20 cellular contexts compared by ENCODE assay signal in the genomic region with DNA sequence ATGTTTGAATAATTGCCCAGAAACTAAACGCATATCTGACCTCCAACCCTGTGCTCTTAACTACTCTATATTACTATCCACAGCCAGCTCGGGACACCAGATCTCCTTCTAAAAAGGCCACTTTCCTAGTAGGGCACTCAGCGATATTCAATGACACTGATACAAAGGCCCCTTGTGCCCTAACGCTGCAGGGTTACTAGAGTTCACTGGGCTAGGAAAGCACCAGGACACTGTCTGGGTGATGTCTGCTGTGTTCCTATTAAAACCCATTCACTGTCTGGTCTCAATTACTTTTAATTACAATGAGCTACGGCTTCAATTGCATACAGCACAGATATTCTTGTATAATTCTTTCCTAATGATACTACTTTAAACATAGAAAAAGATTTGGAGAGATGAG.
A peak's percentile ranks its signal among the peaks of the same experiment; 100 is the strongest.
DNase-seq lines count a peak whose midpoint lies in the region; ATAC-seq, FAIRE-seq and TF ChIP-seq lines count a peak whose summit lies in the region.
"Had no signal": no experiment of that assay in that cellular context is flagged by ENCODE, and none has a peak within 500 bp of the region (broad histone marks: within the 10 kb centered on the region; RNA-seq: fewer than 3 reads in every experiment).

No MANE protein-coding gene starts in this region.

- no peak overlapping the region for H3K9ac ChIP-seq in H1 (replicated peaks in 1 of 4; ENCODE audit: extremely low read depth in 1 of 4, low read depth in 3 of 4, low read length in 3 of 4)
- H3K9ac ChIP-seq: BLaER1 treated with 17β-estradiol and CSF1 and Interleukin-3, amounts not matched to agents 10 nM and 100 nM had no signal

- no peak overlapping the region for H3K23ac ChIP-seq in H1 (ENCODE audit: insufficient read length)

- H3K27me3 ChIP-seq in H1 (replicated peaks in 1 of 4; ENCODE audit: control insufficient read depth in 3 of 4, extremely low read depth in 1 of 4, insufficient read depth in 3 of 4, low read length in 3 of 4) (no peaks in the 10 kb centered on the region), esophagus squamous epithelium (no peaks in the 10 kb centered on the region)
- H3K27me3 ChIP-seq: BLaER1 treated with 17β-estradiol and CSF1 and Interleukin-3, amounts not matched to agents 10 nM and 100 nM had no signal

- no peak overlapping the region for H4K5ac ChIP-seq in H1 (ENCODE audit: insufficient read length, low read depth, low read length)

- H3K18ac ChIP-seq in H1 (ENCODE audit: extremely low read depth, low read length), result no peak overlapping the region

- no peak for TF ChIP-seq RAD21 in H1 (IDR thresholded peaks at IDR 0.05 in 1 of 2, conservative IDR thresholded peaks at IDR 0.05 in 1 of 2; ENCODE audit: low read depth in 2 of 2, low read length in 2 of 2)

- H3K9me3 ChIP-seq in H1 (ENCODE audit: insufficient read depth in 2 of 2, low read depth in 1 of 2, low read length in 1 of 2) (no peaks in the 10 kb centered on the region), mucosa of descending colon (no peaks in the 10 kb centered on the region), esophagus squamous epithelium (no peaks in the 10 kb centered on the region)
- H3K9me3 ChIP-seq: BLaER1 treated with 17β-estradiol and CSF1 and Interleukin-3, amounts not matched to agents 10 nM and 100 nM had no signal

- H3K79me2 ChIP-seq in H1 (ENCODE audit: control insufficient read depth in 1 of 2, insufficient read depth in 2 of 2, low read length in 2 of 2), result no peaks in the 10 kb centered on the region

- peaks cover 13% of the 10 kb centered on the region for H3K9me3 Mint-ChIP-seq in osteocyte (ENCODE audit: unreplicated experiment)
- H3K9me3 Mint-ChIP-seq: H9 had no signal

- no peak overlapping the region for H4K91ac ChIP-seq in H1 (replicated peaks; ENCODE audit: insufficient read length, low read length)

- POLR2A ChIA-PET in H1 (lab: Charles Lee; ENCODE audit: partially characterized antibody), result no interaction called here

- H2BK15ac ChIP-seq in H1 (ENCODE audit: low read length), result no peak overlapping the region

- WGBS in H1 (ENCODE audit: extremely low coverage in 1 of 2, insufficient coverage in 1 of 2, insufficient read length in 1 of 2, insufficient replicate concordance in 2 of 2, low coverage in 1 of 2, low lambda C conversion rate in 2 of 2, missing lambda C conversion rate in 1 of 2), 2 experiments, result 76% methylated on average over 5 of the region's 5 CpGs; no CpG with 5 or more reads in 1 of the 2 experiments
- WGBS in esophagus squamous epithelium, 2 donors, result 64 to 72% methylated on average over 5 of the region's 5 CpGs

- no peaks in the 10 kb centered on the region for H3K4me1 Mint-ChIP-seq in osteocyte (ENCODE audit: unreplicated experiment)

- peak overlapping the region; percentile 20 for H3K4me3 Mint-ChIP-seq in osteocyte (ENCODE audit: unreplicated experiment)
- H3K4me3 Mint-ChIP-seq: CD8-positive, alpha-beta T cell; H9; HFFc6 had no signal

- TF ChIP-seq CTCF in H1 (IDR thresholded peaks at IDR 0.05; ENCODE audit: control extremely low read depth in 1 of 3, insufficient read depth in 1 of 3, low read depth in 1 of 3, low read length in 3 of 3) (no peak), osteocyte (IDR thresholded peaks at IDR 0.05) (no peak), mucosa of descending colon (IDR thresholded peaks at IDR 0.05) (no peak), esophagus squamous epithelium (IDR thresholded peaks at IDR 0.05) (no peak)

- H4K8ac ChIP-seq in H1 (ENCODE audit: extremely low read depth, insufficient read depth, low read length), result no peak overlapping the region

- no peaks in the 10 kb centered on the region for H3K27me3 Mint-ChIP-seq in osteocyte (ENCODE audit: unreplicated experiment)

- no peak overlapping the region for H3K27ac Mint-ChIP-seq in osteocyte (ENCODE audit: unreplicated experiment)
- H3K27ac Mint-ChIP-seq: CD8-positive, alpha-beta T cell; H9; HFFc6 had no signal

- FAIRE-seq in H1 (lab: Jason Lieb, UNC), result no peak
- no peak for FAIRE-seq in H54 (lab: Jason Lieb, UNC)
- FAIRE-seq: GM12891 had no signal

- no peak overlapping the region for H2BK20ac ChIP-seq in H1 (ENCODE audit: low read length)

- no peak overlapping the region for H3K14ac ChIP-seq in H1 (ENCODE audit: insufficient read length)

- H2BK12ac ChIP-seq in H1 (ENCODE audit: low read depth, low read length), result no peak overlapping the region

- no peak for TF ChIP-seq POLR2A in H1 (IDR thresholded peaks at IDR 0.05; ENCODE audit: control extremely low read depth in 1 of 2, low read depth in 2 of 2, low read length in 2 of 2)
- no peak for TF ChIP-seq POLR2A in H54 (IDR thresholded peaks at IDR 0.05; ENCODE audit: low read depth, low read length)
- no peak for TF ChIP-seq POLR2A in esophagus squamous epithelium (IDR thresholded peaks at IDR 0.05)

- no peaks in the 10 kb centered on the region for H3K79me1 ChIP-seq in H1 (ENCODE audit: low read depth, low read length)

- no peak overlapping the region for H2AK5ac ChIP-seq in H1 (ENCODE audit: low read depth, low read length)

- no peak overlapping the region for H2BK5ac ChIP-seq in H1 (ENCODE audit: low read depth, low read length)

- H2BK120ac ChIP-seq in H1 (replicated peaks; ENCODE audit: low read depth, low read length), result no peak overlapping the region

- no peaks in the 10 kb centered on the region for H3K23me2 ChIP-seq in H1 (ENCODE audit: low read depth, low read length)

- peaks cover 0 to 1% of the 10 kb centered on the region in 2 experiments for H4K20me1 ChIP-seq in H1 (replicated peaks in 1 of 2; ENCODE audit: control insufficient read depth in 1 of 2, insufficient read depth in 2 of 2, low read length in 2 of 2)
- H4K20me1 ChIP-seq: BLaER1 treated with 17β-estradiol and CSF1 and Interleukin-3, amounts not matched to agents 10 nM and 100 nM had no signal

- H3K4ac ChIP-seq in H1 (replicated peaks; ENCODE audit: insufficient read length, low read depth, low read length), result no peak overlapping the region

- no peak overlapping the region for H3K4me3 ChIP-seq in H1 (ENCODE audit: extremely low read depth in 1 of 4, insufficient read depth in 2 of 4, low read depth in 3 of 4, low read length in 4 of 4)
- no peak overlapping the region for H3K4me3 ChIP-seq in mucosa of descending colon
- no peak overlapping the region for H3K4me3 ChIP-seq in esophagus squamous epithelium
- H3K4me3 ChIP-seq: BLaER1 treated with 17β-estradiol and CSF1 and Interleukin-3, amounts not matched to agents 10 nM and 100 nM had no signal

- intact Hi-C loops in mucosa of descending colon (cut with DNase I, micrococcal nuclease) (no loop called here), esophagus squamous epithelium (cut with DNase I) (no loop called here)

- H3K36me3 Mint-ChIP-seq in osteocyte (ENCODE audit: unreplicated experiment), result no peaks in the 10 kb centered on the region
- H3K36me3 Mint-ChIP-seq: CD8-positive, alpha-beta T cell had no signal

- H3K4me2 ChIP-seq in H1 (ENCODE audit: insufficient read depth in 1 of 2, low read depth in 2 of 2, low read length in 2 of 2), result no peak overlapping the region
- H3K4me2 ChIP-seq: BLaER1 treated with 17β-estradiol and CSF1 and Interleukin-3, amounts not matched to agents 10 nM and 100 nM had no signal

- no peak overlapping the region for H3K56ac ChIP-seq in H1 (replicated peaks; ENCODE audit: insufficient read length, low read depth, low read length)

- TF ChIP-seq EP300 in H1 (IDR thresholded peaks at IDR 0.05; ENCODE audit: borderline replicate concordance in 1 of 2, low read depth in 2 of 2, low read length in 2 of 2), result no peak

- H3K36me3 ChIP-seq in H1 (ENCODE audit: control insufficient read depth in 2 of 4, insufficient read depth in 4 of 4, low read length in 3 of 4), result no peaks in the 10 kb centered on the region
- H3K36me3 ChIP-seq in mucosa of descending colon (ENCODE audit: low read depth), result no peaks in the 10 kb centered on the region
- no peaks in the 10 kb centered on the region for H3K36me3 ChIP-seq in esophagus squamous epithelium
- H3K36me3 ChIP-seq: BLaER1 treated with 17β-estradiol and CSF1 and Interleukin-3, amounts not matched to agents 10 nM and 100 nM had no signal

- CTCF ChIA-PET in H1 (lab: Charles Lee; ENCODE audit: partially characterized antibody), result interaction anchor here (1.2 kb wide), 1 partner anchor 60 kb away, joined by 3 read pairs; no protein-coding TSS in a partner anchor

- no peak for ATAC-seq in mucosa of descending colon
- ATAC-seq: CD8-positive, alpha-beta T cell had no signal

- DNase-seq in SK-N-DZ (ENCODE audit: low spot score) (peak; percentile 52), H1 (ENCODE audit: low read depth in 1 of 2, low spot score in 2 of 2) (no peak), osteocyte (ENCODE audit: extremely low spot score, unreplicated experiment) (no peak), H54 (ENCODE audit: insufficient read length, low spot score) (no peak), mucosa of descending colon (no peak), midbrain (lab: John Stamatoyannopoulos, UW) (no peak), esophagus squamous epithelium (lab: John Stamatoyannopoulos, UW) (no peak)
- DNase-seq: Calu3; CD8-positive, alpha-beta T cell; DMS153; H9; HFFc6; NCI-H1694; NCI-H2081 treated with DMSO at 0.1 percent for 48 hours; NCI-H446; NCI-H526; SIG-M5 had no signal

- H3K27ac ChIP-seq in H1 (ENCODE audit: low read depth, low read length) (no peak overlapping the region), esophagus squamous epithelium (no peak overlapping the region)
- H3K27ac ChIP-seq: BLaER1 treated with 17β-estradiol and CSF1 and Interleukin-3, amounts not matched to agents 10 nM and 100 nM; RWPE1 had no signal

- H3K4me1 ChIP-seq in H1 (replicated peaks in 1 of 4; ENCODE audit: control insufficient read depth in 3 of 4, insufficient read depth in 4 of 4, low read length in 3 of 4) (peaks cover 0 to 6% (median 3%) of the 10 kb centered on the region in 4 experiments; a peak in 3 of 7 replicates), mucosa of descending colon (ENCODE audit: low read depth) (no peaks in the 10 kb centered on the region), esophagus squamous epithelium (no peaks in the 10 kb centered on the region)
- H3K4me1 ChIP-seq: BLaER1 treated with 17β-estradiol and CSF1 and Interleukin-3, amounts not matched to agents 10 nM and 100 nM had no signal

- H2AFZ ChIP-seq in H1 (ENCODE audit: low read length), result no peak overlapping the region

TF ChIP-seq in H1, 55 proteins besides CTCF, POLR2A, EP300 and RAD21:
- TF ChIP-seq, protein P1, sequence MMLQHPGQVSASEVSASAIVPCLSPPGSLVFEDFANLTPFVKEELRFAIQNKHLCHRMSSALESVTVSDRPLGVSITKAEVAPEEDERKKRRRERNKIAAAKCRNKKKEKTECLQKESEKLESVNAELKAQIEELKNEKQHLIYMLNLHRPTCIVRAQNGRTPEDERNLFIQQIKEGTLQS (IDR thresholded peaks at IDR 0.05; ENCODE audit: insufficient read depth, low read depth, low read length), result no peak
- TF ChIP-seq RXRA (IDR thresholded peaks at IDR 0.05; ENCODE audit: insufficient read depth, low read depth, low read length), result 0 out of 2 replicates have a peak, but pooled peaks have one; percentile 78
